ENCODE assay signal across 14 cellular contexts in the genomic region with DNA sequence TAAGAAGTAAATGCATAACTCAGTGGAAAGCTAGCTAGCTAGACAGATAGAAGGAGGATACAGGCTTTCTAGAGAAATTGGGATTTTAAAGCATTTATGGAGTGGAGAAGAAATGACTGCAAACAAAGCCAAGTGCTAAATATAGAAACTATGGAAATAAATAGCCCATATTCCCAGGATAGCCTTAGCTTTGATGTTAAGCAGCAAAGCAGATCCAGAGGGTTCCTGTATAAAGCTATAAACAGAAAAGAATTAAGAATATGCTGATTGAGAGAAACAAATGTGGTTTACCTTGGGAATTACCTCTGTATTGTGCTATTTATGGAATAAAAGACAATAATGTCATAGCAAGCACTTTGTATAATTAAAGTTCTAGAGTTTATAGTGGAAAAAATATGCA.
DNase-seq lines count a peak whose midpoint lies in the region; TF ChIP-seq lines count a peak whose summit lies in the region.
"Had no signal": no experiment of that assay in that cellular context is flagged by ENCODE, and none has a peak within 500 bp of the region (broad histone marks: within the 10 kb centered on the region; RNA-seq: fewer than 3 reads in every experiment).

No MANE protein-coding gene starts in this region.

- peaks cover 42% of the 10 kb centered on the region for H3K4me1 ChIP-seq in BLaER1
- H3K4me1 ChIP-seq in MM.1S (ENCODE audit: low read length): peaks cover 36% of the 10 kb centered on the region

- no peak for TF ChIP-seq CTCF in MM.1S (IDR thresholded peaks at IDR 0.05; ENCODE audit: low read length)
- TF ChIP-seq CTCF in type B pancreatic cell (conservative IDR thresholded peaks at IDR 0.05): no peak

- H4K20me1 ChIP-seq in BLaER1: no peaks in the 10 kb centered on the region
- no peaks in the 10 kb centered on the region for H4K20me1 ChIP-seq in MM.1S (ENCODE audit: insufficient read depth, low read length)

- H3K4me2 ChIP-seq in BLaER1 (peak overlapping the region; percentile 55), MM.1S (ENCODE audit: low read depth, low read length) (peak overlapping the region; percentile 42; the same call in 1 of the 2 replicates)
- H3K4me2 ChIP-seq: GM23338 had no signal

- peaks cover 6% of the 10 kb centered on the region for H3K9me3 ChIP-seq in BLaER1
- no peaks in the 10 kb centered on the region for H3K9me3 ChIP-seq in MM.1S (replicated peaks; ENCODE audit: insufficient read depth, low read length)

- H3K27me3 ChIP-seq in BLaER1 (no peaks in the 10 kb centered on the region), MM.1S (replicated peaks; ENCODE audit: insufficient read depth, low read length) (no peaks in the 10 kb centered on the region)

- H3K27me3 Mint-ChIP-seq in type B pancreatic cell: no peaks in the 10 kb centered on the region

- H3K36me3 ChIP-seq in BLaER1 (no peaks in the 10 kb centered on the region; the same call in 1 of the 2 replicates), MM.1S (replicated peaks; ENCODE audit: insufficient read depth, low read length) (no peaks in the 10 kb centered on the region)

- H3K9me3 Mint-ChIP-seq in type B pancreatic cell: no peaks in the 10 kb centered on the region
- H3K9me3 Mint-ChIP-seq: GM23338 had no signal

- no peaks in the 10 kb centered on the region for H3K36me3 Mint-ChIP-seq in type B pancreatic cell

- H3K79me2 ChIP-seq in MM.1S (ENCODE audit: low read length): no peaks in the 10 kb centered on the region; the same call in 1 of the 2 replicates

- no peak overlapping the region for H3K9ac ChIP-seq in BLaER1
- H3K9ac ChIP-seq in MM.1S (ENCODE audit: low read length): no peak overlapping the region

- H3K27ac ChIP-seq in BLaER1 (peak overlapping the region; percentile 0; the same call in 1 of the 2 replicates), MM.1S (ENCODE audit: low read length) (no peak overlapping the region)
- H3K27ac ChIP-seq: C4-2B had no signal

- peaks cover 22% of the 10 kb centered on the region for H3K4me1 Mint-ChIP-seq in type B pancreatic cell (ENCODE audit: unreplicated experiment)
- H3K4me1 Mint-ChIP-seq: B cell; CD4-positive, alpha-beta memory T cell; GM23338 had no signal

- no peaks in the 10 kb centered on the region for H3K9me2 ChIP-seq in MM.1S (replicated peaks; ENCODE audit: insufficient read depth, low read length)

- H3K27ac Mint-ChIP-seq in type B pancreatic cell: peak overlapping the region; percentile 20
- H3K27ac Mint-ChIP-seq: B cell; CD4-positive, alpha-beta memory T cell; GM23338 had no signal

- H3K4me3 ChIP-seq in BLaER1 (no peak overlapping the region), MM.1S (ENCODE audit: low read length) (no peak overlapping the region)
- H3K4me3 ChIP-seq: GM23338 had no signal

- H3K4me3 Mint-ChIP-seq in type B pancreatic cell: peak overlapping the region; percentile 5
- H3K4me3 Mint-ChIP-seq: B cell; CD4-positive, alpha-beta memory T cell; GM23338 had no signal

- H2AFZ ChIP-seq in MM.1S (ENCODE audit: low read length): no peak overlapping the region
- H2AFZ ChIP-seq: GM23338 had no signal

- no peak for DNase-seq in MM.1S
- peak; percentile 13 for DNase-seq in fibroblast of peridontal ligament (ENCODE audit: extremely low read depth)
- no peak for DNase-seq in type B pancreatic cell (ENCODE audit: extremely low spot score, unreplicated experiment)
- DNase-seq in OCI-M2 (lab: John Stamatoyannopoulos, UW; ENCODE audit: unreplicated experiment): no peak
- no peak for DNase-seq in superior temporal gyrus (ENCODE audit: extremely low spot score)
- DNase-seq: CD4-positive, alpha-beta memory T cell; DMS153; DMS79; GDM1; HCEC 1CT had no signal

- H3F3A ChIP-seq in MM.1S (ENCODE audit: insufficient read depth, low read length): no peaks in the 10 kb centered on the region; the same call in none of the 2 replicates
